ENCODE assay signal across 8 cellular contexts in the genomic region with DNA sequence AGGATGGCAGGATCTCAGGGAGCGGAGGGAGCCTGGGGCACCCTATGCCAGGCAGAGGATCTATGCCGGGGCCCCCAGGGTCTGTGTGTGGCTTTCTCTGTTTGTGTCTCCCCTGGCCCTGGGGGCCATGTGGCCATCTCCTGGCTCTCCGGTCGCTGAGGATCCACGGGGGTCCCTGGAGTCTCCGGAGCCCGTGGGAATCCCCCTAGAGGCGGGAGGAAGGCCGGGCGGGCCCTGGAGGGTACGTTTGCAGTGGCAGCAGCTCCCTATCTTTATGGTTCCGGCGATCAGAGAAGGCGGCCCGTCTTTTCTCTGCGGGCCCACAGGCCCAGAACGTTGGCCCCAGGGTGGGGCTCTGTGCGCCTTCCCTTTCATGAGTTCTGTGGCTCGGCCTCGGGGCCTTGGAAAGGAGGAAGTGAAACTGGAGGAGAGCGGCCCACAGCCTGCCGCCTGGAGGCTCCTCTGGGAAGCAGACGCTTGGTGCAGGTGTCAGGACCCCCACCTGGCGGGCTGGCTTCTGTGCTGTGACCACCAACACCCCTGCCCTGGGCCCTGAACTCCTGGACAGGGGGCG.
DNase-seq lines count a peak whose midpoint lies in the region; ATAC-seq and TF ChIP-seq lines count a peak whose summit lies in the region.

No MANE protein-coding gene starts in this region.

- intact Hi-C loops in head of caudate nucleus (cut with DNase I): no loop called here

- ATAC-seq in GM21825 (IDR thresholded peaks at IDR 0.05; ENCODE audit: unreplicated experiment): peak; percentile 69
- peak; percentile 26 for ATAC-seq in stimulated activated naive CD8-positive, alpha-beta T cell treated with anti-CD3 and anti-CD28 coated beads, Interleukin-15, Interleukin-2, amounts not matched to agents 100 U/mL and 50 U/mL, for 24 hours

- peak; percentile 42; the same call in 2 of the 3 replicates for TF ChIP-seq CTCF in GM12872 (IDR thresholded peaks at IDR 0.05; ENCODE audit: insufficient read depth, low read depth, low read length)

- peak; percentile 93 for DNase-seq in RPMI8226
- DNase-seq in head of caudate nucleus: peak in 35 of 42 donors; percentile 6 to 66 (median 37)
- peak; percentile 25 for DNase-seq in stimulated activated naive CD8-positive, alpha-beta T cell treated with anti-CD3 and anti-CD28 coated beads, Interleukin-15, Interleukin-2, amounts not matched to agents 100 U/mL and 50 U/mL, for 24 hours
- no peak for DNase-seq in NCI-H774 (lab: John Stamatoyannopoulos, UW)
- no peak for DNase-seq in T-helper 9 cell
- DNase-seq in stimulated activated CD4-positive, alpha-beta T cell treated with anti-CD3 and anti-CD28 coated beads, Interleukin-4, amount 100 ng/mL, for 1 hour: no peak

Comparison
In these comparisons a context has a peak if more than half of its experiments do, and no peak if none do; other contexts are left out.
1. DNase-seq: peak in RPMI8226 (single experiment), head of caudate nucleus (35 of 42) and stimulated activated naive CD8-positive, alpha-beta T cell treated with anti-CD3 and anti-CD28 coated beads, Interleukin-15, Interleukin-2, amounts not matched to agents 100 U/mL and 50 U/mL, for 24 hours (single experiment); none in NCI-H774 (single experiment), T-helper 9 cell (single experiment) and stimulated activated CD4-positive, alpha-beta T cell treated with anti-CD3 and anti-CD28 coated beads, Interleukin-4, amount 100 ng/mL, for 1 hour (single experiment).